ENCODE assay signal across 15 cellular contexts in genomic region chr11:64201524-64201923, GRCh38. TPM values are rescaled to one million over a fixed set of nuclear protein-coding genes. Genes with fewer than 3 reads are reported as not detected.
"Had no signal": no experiment of that assay in that cellular context is flagged by ENCODE, and none has a peak within 500 bp of the region (broad histone marks: within the 10 kb centered on the region; RNA-seq: fewer than 3 reads in every experiment).

No MANE protein-coding gene starts in this region.

- H3K9me3 Mint-ChIP-seq: activated T-helper 17 cell treated with anti-CD3 and anti-CD28 coated beads, Interleukin-2, amount 50 U/mL, for 72 hours had no signal

- H3K27me3 ChIP-seq: dorsolateral prefrontal cortex, foreskin keratinocyte, pancreas had no signal

- H3K4me3 Mint-ChIP-seq: activated T-helper 17 cell treated with anti-CD3 and anti-CD28 coated beads, Interleukin-2, amount 50 U/mL, for 72 hours had no signal

- H3K4me1 ChIP-seq: foreskin keratinocyte had no signal

- H3K27ac ChIP-seq: foreskin keratinocyte, pancreas, WERI-Rb-1 had no signal

- H3K27ac Mint-ChIP-seq: activated T-helper 17 cell treated with anti-CD3 and anti-CD28 coated beads, Interleukin-2, amount 50 U/mL, for 72 hours had no signal

- ATAC-seq: activated T-helper 17 cell treated with anti-CD3 and anti-CD28 coated beads, Interleukin-2, amount 50 U/mL, for 72 hours; foreskin keratinocyte; left cardiac atrium; pancreas had no signal

- H3K4me3 ChIP-seq: dorsolateral prefrontal cortex, lung, pancreas had no signal

- H3K9me3 ChIP-seq: pancreas had no signal

- H3K27me3 Mint-ChIP-seq: activated T-helper 17 cell treated with anti-CD3 and anti-CD28 coated beads, Interleukin-2, amount 50 U/mL, for 72 hours had no signal

- DNase-seq: activated naive CD4-positive, alpha-beta T cell treated with anti-CD3 and anti-CD28 coated beads, Interleukin-2, amount 50 U/mL, for 16 hours; anterior cingulate cortex; dorsolateral prefrontal cortex; foreskin keratinocyte; head of caudate nucleus; left cardiac atrium; midbrain; pancreas; stimulated activated CD4-positive, alpha-beta T cell treated with anti-CD3 and anti-CD28 coated beads, Interleukin-2, amount 100 ng/mL, for 48 hours; stimulated activated naive CD4-positive, alpha-beta T cell treated with Interleukin-2 at 50 U/mL for 16 hours; trophoblast cell; WERI-Rb-1 had no signal

RNA-seq across cellular contexts. Expression of gene FERMT3, which starts 5.0 kb away (rescaled TPM):
- total RNA-seq: renal cortical epithelial cell had no signal
